In the genomic region with DNA sequence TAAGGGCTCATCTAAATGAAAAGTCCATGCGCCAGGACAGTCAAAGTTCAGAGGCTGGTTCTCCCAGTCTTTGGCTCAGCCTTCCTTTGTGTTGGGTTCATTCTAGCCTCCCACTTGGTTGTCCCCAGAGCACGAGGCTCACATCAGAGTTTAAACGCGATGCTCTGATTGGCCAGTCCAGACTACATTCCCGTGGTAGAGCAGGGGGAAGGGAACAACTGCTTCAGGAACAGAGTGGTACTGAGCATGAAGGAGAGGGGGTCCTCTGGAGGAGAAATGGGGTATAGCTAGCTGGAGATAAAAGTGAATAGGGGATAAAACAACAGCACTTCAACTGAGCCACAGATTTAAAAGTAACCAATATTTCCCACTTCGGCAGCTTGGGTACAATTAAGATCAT, we compare ENCODE assay signal across 14 cellular contexts. TPM values are rescaled to one million over a fixed set of nuclear protein-coding genes. Genes with fewer than 3 reads are reported as not detected.
DNase-seq lines count a peak whose midpoint lies in the region; ATAC-seq, FAIRE-seq and TF ChIP-seq lines count a peak whose summit lies in the region.
"Had no signal": no experiment of that assay in that cellular context is flagged by ENCODE, and none has a peak within 500 bp of the region (broad histone marks: within the 10 kb centered on the region; RNA-seq: fewer than 3 reads in every experiment).

No MANE protein-coding gene starts in this region.

- H2BK20ac ChIP-seq in H1 (ENCODE audit: low read length) = no peak overlapping the region

- peak; percentile 8 to 13 for TF ChIP-seq CTCF in mammary epithelial cell (conservative IDR thresholded peaks at IDR 0.05 in 1 of 2, IDR thresholded peaks at IDR 0.05 in 1 of 2; ENCODE audit: extremely low read depth in 1 of 2, insufficient read depth in 1 of 2, low read depth in 1 of 2, low read length in 2 of 2)
- no peak for TF ChIP-seq CTCF in breast epithelium (IDR thresholded peaks at IDR 0.05)
- TF ChIP-seq CTCF in H1 (IDR thresholded peaks at IDR 0.05; ENCODE audit: control extremely low read depth in 1 of 3, insufficient read depth in 1 of 3, low read depth in 1 of 3, low read length in 3 of 3) = peak; percentile 27 to 81 (median 57)

- no peak overlapping the region for H4K5ac ChIP-seq in H1 (ENCODE audit: insufficient read length, low read depth, low read length)

- H3K27ac ChIP-seq in mammary epithelial cell (ENCODE audit: insufficient read depth, low read depth, low read length) = no peak overlapping the region
- no peak overlapping the region for H3K27ac ChIP-seq in breast epithelium
- no peak overlapping the region for H3K27ac ChIP-seq in H1 (ENCODE audit: low read depth, low read length)
- H3K27ac ChIP-seq: left lung, uterus had no signal

- peak; percentile 51 for ATAC-seq in sciatic nerve
- ATAC-seq: left lung had no signal

- H3K79me2 ChIP-seq in mammary epithelial cell (ENCODE audit: insufficient read depth, low read length) (no peaks in the 10 kb centered on the region), H1 (ENCODE audit: control insufficient read depth in 1 of 2, insufficient read depth in 2 of 2, low read length in 2 of 2) (no peaks in the 10 kb centered on the region)

- in situ Hi-C loops in mammary epithelial cell (cut with MboI; ENCODE audit: low sequenced_read_pairs in 2 of 2) = loop anchor here in 1 of 2 donors (25.0 kb wide), 1 partner anchor 516 kb away; no protein-coding TSS in a partner anchor

- H3K9me3 ChIP-seq in mammary epithelial cell (replicated peaks; ENCODE audit: insufficient read depth, low read length) = no peaks in the 10 kb centered on the region
- H3K9me3 ChIP-seq in breast epithelium = no peaks in the 10 kb centered on the region
- no peaks in the 10 kb centered on the region for H3K9me3 ChIP-seq in H1 (ENCODE audit: insufficient read depth in 2 of 2, low read depth in 1 of 2, low read length in 1 of 2)
- H3K9me3 ChIP-seq: left lung, uterus had no signal

- intact Hi-C loops in mammary epithelial cell (cut with micrococcal nuclease) = no loop called here
- intact Hi-C loops in breast epithelium (cut with DNase I; ENCODE audit: low total_unique reads) = no loop called here
- intact Hi-C loops in sciatic nerve (cut with DNase I) = no loop called here

- H3K18ac ChIP-seq in H1 (ENCODE audit: extremely low read depth, low read length) = no peak overlapping the region

- peak; percentile 82 to 88 for TF ChIP-seq RAD21 in H1 (IDR thresholded peaks at IDR 0.05 in 1 of 2, conservative IDR thresholded peaks at IDR 0.05 in 1 of 2; ENCODE audit: low read depth in 2 of 2, low read length in 2 of 2)

- H2BK120ac ChIP-seq in H1 (replicated peaks; ENCODE audit: low read depth, low read length) = no peak overlapping the region

- H3K23ac ChIP-seq in H1 (ENCODE audit: insufficient read length) = no peak overlapping the region

- dilution Hi-C loops in mammary epithelial cell (cut with HindIII; ENCODE audit: low sequenced_read_pairs) = no loop called here

- POLR2A ChIA-PET in H1 (lab: Charles Lee; ENCODE audit: partially characterized antibody) = interaction anchor here (1.3 to 9.2 kb wide), 5 partner anchors 11 to 140 kb away, joined by 3 to 94 read pairs (median 4); a partner anchor contains a TSS

- H2BK5ac ChIP-seq in H1 (ENCODE audit: low read depth, low read length) = no peak overlapping the region

- TF ChIP-seq EP300 in H1 (IDR thresholded peaks at IDR 0.05; ENCODE audit: borderline replicate concordance in 1 of 2, low read depth in 2 of 2, low read length in 2 of 2) = no peak

- no peaks in the 10 kb centered on the region for H3K23me2 ChIP-seq in H1 (ENCODE audit: low read depth, low read length)

- CTCF ChIA-PET in mammary epithelial cell (lab: Charles Lee; ENCODE audit: low non-redundant PET) (no interaction called here), H1 (lab: Charles Lee; ENCODE audit: partially characterized antibody) (interaction anchor here (0.7 to 7.5 kb wide), 21 partner anchors 9 to 210 kb away, joined by 3 to 95 read pairs (median 6); a partner anchor contains a TSS)

- H3K4me2 ChIP-seq in mammary epithelial cell (ENCODE audit: insufficient read depth, low read depth, low read length) = no peak overlapping the region
- H3K4me2 ChIP-seq in H1 (ENCODE audit: insufficient read depth in 1 of 2, low read depth in 2 of 2, low read length in 2 of 2) = no peak overlapping the region

- H4K91ac ChIP-seq in H1 (replicated peaks; ENCODE audit: insufficient read length, low read length) = no peak overlapping the region

- no peak overlapping the region for H3K9ac ChIP-seq in mammary epithelial cell (ENCODE audit: insufficient read depth, low read length)
- no peak overlapping the region for H3K9ac ChIP-seq in H1 (replicated peaks in 1 of 4; ENCODE audit: extremely low read depth in 1 of 4, low read depth in 3 of 4, low read length in 3 of 4)

- H3K36me3 ChIP-seq in mammary epithelial cell (ENCODE audit: insufficient read depth, low read length) (no peaks in the 10 kb centered on the region), breast epithelium (no peaks in the 10 kb centered on the region), H1 (ENCODE audit: control insufficient read depth in 2 of 4, insufficient read depth in 4 of 4, low read length in 3 of 4) (no peaks in the 10 kb centered on the region)
- H3K36me3 ChIP-seq: left lung, uterus had no signal

- H2BK12ac ChIP-seq in H1 (ENCODE audit: low read depth, low read length) = no peak overlapping the region; the same call in 1 of the 2 replicates

- no TSS peak for BruUV-seq in mammary epithelial cell (replicated peaks; lab: Mats Ljungman, UMichigan)

- no peak overlapping the region for H3K14ac ChIP-seq in H1 (ENCODE audit: insufficient read length)

- H2BK15ac ChIP-seq in H1 (ENCODE audit: low read length) = 0 out of 2 replicates have a peak overlapping the region, but pooled peaks have one; percentile 9

- TF ChIP-seq POLR2A in breast epithelium (IDR thresholded peaks at IDR 0.05) (no peak), H1 (IDR thresholded peaks at IDR 0.05; ENCODE audit: control extremely low read depth in 1 of 2, low read depth in 2 of 2, low read length in 2 of 2) (no peak)

- no peaks in the 10 kb centered on the region for H3K4me1 ChIP-seq in mammary epithelial cell (ENCODE audit: insufficient read depth, low read length)
- no peaks in the 10 kb centered on the region for H3K4me1 ChIP-seq in breast epithelium
- peaks cover 0 to 3% (median 2%) of the 10 kb centered on the region in 4 experiments; a peak in 4 of 7 replicates for H3K4me1 ChIP-seq in H1 (replicated peaks in 1 of 4; ENCODE audit: control insufficient read depth in 3 of 4, insufficient read depth in 4 of 4, low read length in 3 of 4)
- H3K4me1 ChIP-seq: left lung, uterus had no signal

- H4K8ac ChIP-seq in H1 (ENCODE audit: extremely low read depth, insufficient read depth, low read length) = no peak overlapping the region

- DNase-seq in mammary epithelial cell (no peak), breast epithelium (ENCODE audit: low spot score in 2 of 2) (no peak), NCI-H69 (lab: John Stamatoyannopoulos, UW) (peak; percentile 2), H1 (ENCODE audit: low read depth in 1 of 2, low spot score in 2 of 2) (peak; percentile 31 to 59), sciatic nerve (ENCODE audit: low spot score) (no peak), SIG-M5 treated with dmso at 0.1 percent for 504 hours (lab: John Stamatoyannopoulos, UW; ENCODE audit: unreplicated experiment) (no peak)
- DNase-seq in stimulated activated CD4-positive, alpha-beta T cell treated with anti-CD3 and anti-CD28 coated beads, Interleukin-4, amount 100 ng/mL, for 1 hour = no peak
- DNase-seq in activated CD4-positive, alpha-beta T cell treated with anti-CD3 and anti-CD28 coated beads, Interleukin-2, amount 50 U/mL, for 4 hours = no peak
- DNase-seq: ACHN, DMS79 treated with DMSO at 0.1 percent for 48 hours, left lung, NCI-H1105, T-helper 2 cell, uterus had no signal

- H3K4ac ChIP-seq in H1 (replicated peaks; ENCODE audit: insufficient read length, low read depth, low read length) = no peak overlapping the region

- H3K56ac ChIP-seq in H1 (replicated peaks; ENCODE audit: insufficient read length, low read depth, low read length) = no peak overlapping the region

- H3K79me1 ChIP-seq in H1 (ENCODE audit: low read depth, low read length) = no peaks in the 10 kb centered on the region

- H2AFZ ChIP-seq in mammary epithelial cell (ENCODE audit: low read depth, low read length) (no peak overlapping the region), H1 (ENCODE audit: low read length) (no peak overlapping the region; the same call in 1 of the 2 replicates)

- H3K4me3 ChIP-seq in mammary epithelial cell (replicated peaks in 1 of 3; ENCODE audit: insufficient read depth in 1 of 3, low read depth in 2 of 3, low read length in 3 of 3) (no peak overlapping the region), breast epithelium (no peak overlapping the region), H1 (ENCODE audit: extremely low read depth in 1 of 4, insufficient read depth in 2 of 4, low read depth in 3 of 4, low read length in 4 of 4) (no peak overlapping the region)
- H3K4me3 ChIP-seq: left lung, uterus had no signal

- H3K27me3 ChIP-seq in mammary epithelial cell (ENCODE audit: insufficient read depth, low read length) = no peaks in the 10 kb centered on the region
- H3K27me3 ChIP-seq in breast epithelium = no peaks in the 10 kb centered on the region
- H3K27me3 ChIP-seq in H1 (replicated peaks in 1 of 4; ENCODE audit: control insufficient read depth in 3 of 4, extremely low read depth in 1 of 4, insufficient read depth in 3 of 4, low read length in 3 of 4) = peaks cover 0 to 4% (median 0%) of the 10 kb centered on the region in 4 experiments; a peak in 2 of 7 replicates
- H3K27me3 ChIP-seq: left lung, uterus had no signal

- H4K20me1 ChIP-seq in mammary epithelial cell (ENCODE audit: insufficient read depth, low read length) (no peaks in the 10 kb centered on the region), H1 (replicated peaks in 1 of 2; ENCODE audit: control insufficient read depth in 1 of 2, insufficient read depth in 2 of 2, low read length in 2 of 2) (no peaks in the 10 kb centered on the region)

- H2AK5ac ChIP-seq in H1 (ENCODE audit: low read depth, low read length) = no peak overlapping the region

- WGBS in mammary epithelial cell (ENCODE audit: low coverage, missing lambda C conversion rate) = 100% methylated on average over 6 of the region's 6 CpGs
- WGBS in H1 (ENCODE audit: extremely low coverage in 1 of 2, insufficient coverage in 1 of 2, insufficient read length in 1 of 2, insufficient replicate concordance in 2 of 2, low coverage in 1 of 2, low lambda C conversion rate in 2 of 2, missing lambda C conversion rate in 1 of 2), 2 experiments = 44% methylated on average over 6 of the region's 6 CpGs; no CpG with 5 or more reads in 1 of the 2 experiments

- FAIRE-seq in H1 (lab: Jason Lieb, UNC) = peak; percentile 87

RNA-seq across cellular contexts. Expression of a gene that starts 32.2 kb away (rescaled TPM):
- 10 to 100 TPM; 32.2 to 40.5 TPM for total RNA-seq in mammary epithelial cell
- 54.2 TPM for polyA plus RNA-seq in mammary epithelial cell
- polyA minus RNA-seq in mammary epithelial cell = 16.2 TPM
- total RNA-seq in breast epithelium = 10 to 100 TPM; 56.0 to 68.3 (median 66.1) TPM
- total RNA-seq in H1 (2021; fragmentation: NEBNext Ultra II Directional; extraction: Animal tissue kit (Norgen Biotek cat#: 25700)) = 31.0 and 34.0 TPM in 2 replicates
- 17.0 and 33.3 TPM in 2 replicates for polyA plus RNA-seq in H1 (2011; rRNA removed)
- polyA plus RNA-seq in H1 (2011; cell fraction: cytosol; rRNA removed) = 43.8 TPM
- 4.2 TPM for polyA plus RNA-seq in H1 (2011; cell fraction: nucleus; rRNA removed)
- 30.0 to 63.3 TPM (median 32.0 TPM) in 4 replicates for polyA plus RNA-seq in H1 (2012, experiment 1 of 2)
- polyA plus RNA-seq in H1 (2012, experiment 2 of 2) = 8.1 TPM
- polyA plus RNA-seq in H1 (2013, experiment 1 of 2) = 20.6 TPM
- 22.3 TPM for polyA plus RNA-seq in H1 (2013, experiment 2 of 2)
- polyA minus RNA-seq in H1 (2011; rRNA and poly(A)+ RNA removed) = 13.7 and 16.9 TPM in 2 replicates
- 7.8 TPM for polyA minus RNA-seq in H1 (2011; cell fraction: cytosol; rRNA and poly(A)+ RNA removed)
- polyA minus RNA-seq in H1 (2011; cell fraction: nucleus; rRNA and poly(A)+ RNA removed) = 9.8 TPM
- total RNA-seq in sciatic nerve = 39.1 TPM

RNA-seq across cellular contexts. Expression of a gene that starts 32.2 kb away (rescaled TPM):
- total RNA-seq in mammary epithelial cell (10 to 100 TPM in 1 of 2 donors, 1 to 10 TPM in 1; 7.2 to 25.3 TPM), breast epithelium (10 to 100 TPM; 31.8 to 38.9 (median 33.1) TPM), sciatic nerve (31.3 TPM)
- polyA plus RNA-seq in mammary epithelial cell (9.0 TPM), H1 (2011; rRNA removed) (4.5 and 5.3 TPM in 2 replicates)
- 3.9 TPM for polyA minus RNA-seq in mammary epithelial cell
- total RNA-seq in H1 (2021; fragmentation: NEBNext Ultra II Directional; extraction: Animal tissue kit (Norgen Biotek cat#: 25700)) = 15.5 and 18.2 TPM in 2 replicates
- polyA plus RNA-seq in H1 (2011; cell fraction: cytosol; rRNA removed) = 11.4 TPM
- polyA plus RNA-seq in H1 (2011; cell fraction: nucleus; rRNA removed) = 16.1 TPM
- polyA plus RNA-seq in H1 (2012, experiment 1 of 2) = 12.9 to 18.9 TPM (median 15.6 TPM) in 4 replicates
- polyA plus RNA-seq in H1 (2012, experiment 2 of 2) = 1.0 TPM
- polyA plus RNA-seq in H1 (2013, experiment 1 of 2) = 19.9 TPM
- polyA plus RNA-seq in H1 (2013, experiment 2 of 2) = 20.7 TPM
- polyA minus RNA-seq in H1 (2011; rRNA and poly(A)+ RNA removed) = 3.9 and 11.1 TPM in 2 replicates
- 10.1 TPM for polyA minus RNA-seq in H1 (2011; cell fraction: cytosol; rRNA and poly(A)+ RNA removed)
- polyA minus RNA-seq in H1 (2011; cell fraction: nucleus; rRNA and poly(A)+ RNA removed) = 35.0 TPM

Comparison
In these comparisons a context has a peak if more than half of its experiments do, and no peak if none do; other contexts are left out.
1. CTCF ChIP-seq: peak in mammary epithelial cell (2 of 2) and H1 (3 of 3); none in breast epithelium (0 of 3).
2. DNase-seq: peak in NCI-H69 (single experiment) and H1 (2 of 2); none in mammary epithelial cell (single experiment), breast epithelium (0 of 2), sciatic nerve (single experiment), SIG-M5 treated with dmso at 0.1 percent for 504 hours (single experiment), stimulated activated CD4-positive, alpha-beta T cell treated with anti-CD3 and anti-CD28 coated beads, Interleukin-4, amount 100 ng/mL, for 1 hour (single experiment) and activated CD4-positive, alpha-beta T cell treated with anti-CD3 and anti-CD28 coated beads, Interleukin-2, amount 50 U/mL, for 4 hours (0 of 2).